ENCODE assay signal across 8 cellular contexts in genomic region chr2:240561325-240561971, GRCh38. TPM values are rescaled to one million over a fixed set of nuclear protein-coding genes. Genes with fewer than 3 reads are reported as not detected.
DNase-seq lines count a peak whose midpoint lies in the region; ATAC-seq and TF ChIP-seq lines count a peak whose summit lies in the region.

No MANE protein-coding gene starts in this region.

- H3K27ac ChIP-seq in HUES6 (ENCODE audit: low read depth, low read length): 0 out of 2 replicates have a peak overlapping the region, but pooled peaks have one; percentile 50

- H3K4me1 ChIP-seq in HUES6 (ENCODE audit: control insufficient read depth, insufficient read depth, low read length): peaks cover 32% of the 10 kb centered on the region

- H3K4me3 Mint-ChIP-seq in activated CD4-positive, alpha-beta T cell treated with anti-CD3 and anti-CD28 coated beads for 36 hours: peak overlapping the region; percentile 82
- H3K4me3 Mint-ChIP-seq in glutamatergic neuron (ENCODE audit: unreplicated experiment): peak overlapping the region; percentile 82

- H3K36me3 Mint-ChIP-seq in activated CD4-positive, alpha-beta T cell treated with anti-CD3 and anti-CD28 coated beads for 36 hours (ENCODE audit: low read depth): peaks cover 50% of the 10 kb centered on the region
- peaks cover 9% of the 10 kb centered on the region for H3K36me3 Mint-ChIP-seq in glutamatergic neuron (ENCODE audit: unreplicated experiment)

- POLR2A ChIA-PET in activated CD4-positive, alpha-beta T cell treated with anti-CD3 and anti-CD28 coated beads for 36 hours (lab: Charles Lee): interaction anchor here (1.6 kb wide), 1 partner anchor 25 kb away, joined by 13 read pairs; the partner anchor contains the start of gene CAPN10

- peaks cover 73% of the 10 kb centered on the region for H3K4me1 Mint-ChIP-seq in activated CD4-positive, alpha-beta T cell treated with anti-CD3 and anti-CD28 coated beads for 36 hours
- peaks cover 7% of the 10 kb centered on the region for H3K4me1 Mint-ChIP-seq in glutamatergic neuron (ENCODE audit: low read depth, unreplicated experiment)

- H3K9ac ChIP-seq in HUES6 (ENCODE audit: low read length): peak overlapping the region; percentile 74

- peak overlapping the region; percentile 89 for H3K27ac Mint-ChIP-seq in activated CD4-positive, alpha-beta T cell treated with anti-CD3 and anti-CD28 coated beads for 36 hours
- peak overlapping the region; percentile 77 for H3K27ac Mint-ChIP-seq in glutamatergic neuron (ENCODE audit: unreplicated experiment)

- peaks cover 26% of the 10 kb centered on the region for H3K27me3 ChIP-seq in HUES6 (ENCODE audit: control insufficient read depth, insufficient read depth, low read length)

- H3K36me3 ChIP-seq in HUES6 (ENCODE audit: control insufficient read depth, insufficient read depth, low read length): no peaks in the 10 kb centered on the region

- intact Hi-C loops in activated CD4-positive, alpha-beta T cell treated with anti-CD3 and anti-CD28 coated beads for 36 hours (cut with DNase I, micrococcal nuclease): loop anchor here (1.0 to 10.0 kb wide), 18 partner anchors 25 to 1323 kb away; partner anchors contain the start of genes FARP2 (in 2 of the 2), ATG4B (in 1 of the 2), CAPN10 (in 1 of the 2) and COPS9 (in 1 of the 2)
- intact Hi-C loops in sciatic nerve (cut with DNase I): no loop called here

- no peaks in the 10 kb centered on the region for H3K27me3 Mint-ChIP-seq in activated CD4-positive, alpha-beta T cell treated with anti-CD3 and anti-CD28 coated beads for 36 hours
- H3K27me3 Mint-ChIP-seq in glutamatergic neuron (ENCODE audit: unreplicated experiment): peaks cover 10% of the 10 kb centered on the region

- peak; percentile 38 for DNase-seq in activated CD4-positive, alpha-beta T cell treated with anti-CD3 and anti-CD28 coated beads for 36 hours
- no peak for DNase-seq in activated CD4-positive, alpha-beta T cell treated with anti-CD3 and anti-CD28 coated beads, Interleukin-2, amount 50 U/mL, for 48 hours
- peak; percentile 53 for DNase-seq in activated CD8-positive, alpha-beta memory T cell treated with anti-CD3 and anti-CD28 coated beads, Interleukin-2, amount 50 U/mL, for 48 hours
- DNase-seq in glutamatergic neuron (no peak), sciatic nerve (ENCODE audit: low spot score) (no peak), AG08395 (ENCODE audit: low spot score) (no peak), iPS-NIHi7 (ENCODE audit: extremely low spot score) (no peak)

- ATAC-seq in activated CD4-positive, alpha-beta T cell treated with anti-CD3 and anti-CD28 coated beads for 36 hours: peak; percentile 1
- ATAC-seq in sciatic nerve: peak; percentile 25

- no peaks in the 10 kb centered on the region for H3K9me3 Mint-ChIP-seq in activated CD4-positive, alpha-beta T cell treated with anti-CD3 and anti-CD28 coated beads for 36 hours (ENCODE audit: low read depth)
- peaks cover 14% of the 10 kb centered on the region for H3K9me3 Mint-ChIP-seq in glutamatergic neuron (ENCODE audit: unreplicated experiment)

- TF ChIP-seq CTCF in glutamatergic neuron (IDR thresholded peaks at IDR 0.05; ENCODE audit: partially characterized antibody, unreplicated experiment): no peak

- no peaks in the 10 kb centered on the region for H3K9me3 ChIP-seq in HUES6 (ENCODE audit: control insufficient read depth, insufficient read depth, low read depth, low read length)

- CTCF ChIA-PET in activated CD4-positive, alpha-beta T cell treated with anti-CD3 and anti-CD28 coated beads for 36 hours (lab: Charles Lee): interaction anchor here (0.7 to 1.4 kb wide), 3 partner anchors 25 to 601 kb away, joined by 4 to 8 read pairs (median 6); partner anchors contain the start of gene CAPN10

- peak overlapping the region; percentile 85 for H3K4me3 ChIP-seq in HUES6 (ENCODE audit: low read depth, low read length)

RNA-seq across cellular contexts. Expression of gene DUSP28, which starts 1.3 kb away (rescaled TPM):
- total RNA-seq in activated CD4-positive, alpha-beta T cell treated with anti-CD3 and anti-CD28 coated beads for 36 hours: 1 to 10 TPM; 3.3 to 5.0 TPM
- total RNA-seq in glutamatergic neuron (ENCODE audit: unreplicated experiment): 2.8 TPM
- 4.5 TPM for total RNA-seq in sciatic nerve

RNA-seq across cellular contexts. Expression of gene ANKMY1, which starts 3.7 kb away (rescaled TPM):
- total RNA-seq in activated CD4-positive, alpha-beta T cell treated with anti-CD3 and anti-CD28 coated beads for 36 hours: 10 to 100 TPM; 20.7 to 24.0 TPM
- total RNA-seq in glutamatergic neuron (ENCODE audit: unreplicated experiment) (9.0 TPM), sciatic nerve (30.7 TPM)

RNA-seq across cellular contexts. Expression of gene RNPEPL1, which starts 6.8 kb away (rescaled TPM):
- 10 to 100 TPM; 35.7 to 43.8 TPM for total RNA-seq in activated CD4-positive, alpha-beta T cell treated with anti-CD3 and anti-CD28 coated beads for 36 hours
- total RNA-seq in glutamatergic neuron (ENCODE audit: unreplicated experiment) (20.9 TPM), sciatic nerve (38.8 TPM)

RNA-seq across cellular contexts. Expression of gene CAPN10, which starts 25.1 kb away (rescaled TPM):
- 10 to 100 TPM; 22.1 to 30.2 TPM for total RNA-seq in activated CD4-positive, alpha-beta T cell treated with anti-CD3 and anti-CD28 coated beads for 36 hours
- total RNA-seq in glutamatergic neuron (ENCODE audit: unreplicated experiment) (67.1 TPM), sciatic nerve (37.2 TPM)

Comparison
In these comparisons a context has a peak if more than half of its experiments do, and no peak if none do; other contexts are left out.
1. DNase-seq: peak in activated CD4-positive, alpha-beta T cell treated with anti-CD3 and anti-CD28 coated beads for 36 hours (single experiment) and activated CD8-positive, alpha-beta memory T cell treated with anti-CD3 and anti-CD28 coated beads, Interleukin-2, amount 50 U/mL, for 48 hours (single experiment); none in activated CD4-positive, alpha-beta T cell treated with anti-CD3 and anti-CD28 coated beads, Interleukin-2, amount 50 U/mL, for 48 hours (0 of 2), glutamatergic neuron (single experiment), sciatic nerve (single experiment), AG08395 (single experiment) and iPS-NIHi7 (single experiment).